ENCODE assay signal across 12 cellular contexts in the genomic region with DNA sequence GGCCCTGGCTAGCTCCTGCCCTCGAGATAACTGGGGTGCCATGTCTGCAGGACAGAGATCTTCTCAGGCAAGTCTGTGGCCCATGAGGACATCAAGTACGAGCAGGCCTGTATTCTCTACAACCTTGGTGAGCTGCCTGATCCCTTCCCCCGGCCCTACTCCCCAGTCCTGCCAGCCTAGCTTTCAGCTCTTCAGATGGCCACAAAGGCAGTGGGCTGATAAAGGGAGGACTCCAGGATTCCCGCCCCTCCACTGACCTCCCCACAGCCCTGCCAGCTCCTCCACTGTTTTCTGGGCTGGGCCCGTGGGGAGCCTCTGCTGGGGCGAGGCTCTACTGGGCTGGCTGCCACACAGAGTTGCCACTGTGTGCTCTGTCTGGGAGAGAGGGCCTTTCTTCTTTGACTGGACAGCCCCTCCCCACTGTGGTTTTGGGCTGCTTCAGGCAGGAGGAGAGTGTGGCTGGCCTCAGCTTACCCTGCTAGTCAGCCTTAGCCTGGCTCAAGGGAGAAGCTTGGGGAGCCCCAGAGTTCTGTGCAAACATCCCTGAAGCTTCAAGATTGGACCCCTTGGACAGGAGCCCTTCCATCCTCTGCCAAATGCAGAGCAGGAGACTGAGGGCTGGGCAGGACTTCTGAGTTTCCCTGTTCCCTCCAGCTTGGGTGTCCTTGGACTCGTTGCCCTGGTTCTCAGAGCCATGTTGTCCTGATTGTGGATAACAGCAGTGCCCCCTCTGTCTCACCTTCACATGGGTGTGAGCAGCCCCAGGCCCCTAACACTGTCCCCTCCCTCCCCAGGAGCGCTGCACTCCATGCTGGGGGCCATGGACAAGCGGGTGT. TPM values are rescaled to one million over a fixed set of nuclear protein-coding genes. Genes with fewer than 3 reads are reported as not detected.
DNase-seq lines count a peak whose midpoint lies in the region; ATAC-seq, FAIRE-seq and TF ChIP-seq lines count a peak whose summit lies in the region.
"Had no signal": no experiment of that assay in that cellular context is flagged by ENCODE, and none has a peak within 500 bp of the region (broad histone marks: within the 10 kb centered on the region; RNA-seq: fewer than 3 reads in every experiment).

No MANE protein-coding gene starts in this region.

- intact Hi-C loops in ascending aorta (cut with DNase I) (no loop called here), head of caudate nucleus (cut with DNase I) (no loop called here), pancreas (cut with DNase I) (no loop called here)

- peaks cover 0 to 12% of the 10 kb centered on the region in 2 donors for H3K4me1 ChIP-seq in ascending aorta
- H3K4me1 ChIP-seq in pancreas, result peaks cover 4 to 10% (median 6%) of the 10 kb centered on the region in 3 donors

- H3K9me3 ChIP-seq in ascending aorta, result no peaks in the 10 kb centered on the region
- H3K9me3 ChIP-seq in pancreas, result no peaks in the 10 kb centered on the region

- 53 to 65% methylated on average over 7 to 9 of the region's 9 CpGs for WGBS in pancreas, 2 donors

- FAIRE-seq in pancreas (lab: Jason Lieb, UNC), result no peak
- FAIRE-seq: GM18507 had no signal

- TF ChIP-seq CTCF in AG09319 (IDR thresholded peaks at IDR 0.05; ENCODE audit: low read depth, low read length) (no peak), ascending aorta (IDR thresholded peaks at IDR 0.05) (no peak), pancreas (IDR thresholded peaks at IDR 0.05) (no peak)

- no peak overlapping the region for H3K4me3 ChIP-seq in ascending aorta
- H3K4me3 ChIP-seq in pancreas, result no peak overlapping the region

- H3K36me3 ChIP-seq in ascending aorta (peaks cover 45 to 48% of the 10 kb centered on the region in 2 donors), pancreas (peaks cover 5 to 40% (median 14%) of the 10 kb centered on the region in 3 donors)

- peak overlapping the region; percentile 70 to 71 for H3K27ac ChIP-seq in ascending aorta
- H3K27ac ChIP-seq in pancreas, result peak overlapping the region in 1 of 4 donors; percentile 23

- ATAC-seq in pancreas (peak; percentile 15 to 55 (median 52)), HG02623 (IDR thresholded peaks at IDR 0.05; ENCODE audit: unreplicated experiment) (no peak), GM18498 (IDR thresholded peaks at IDR 0.05; ENCODE audit: unreplicated experiment) (no peak)
- ATAC-seq: HCT116 had no signal

- peak; percentile 16 for DNase-seq in AG09319 (ENCODE audit: extremely low read depth, low read depth)
- DNase-seq in ascending aorta (ENCODE audit: low spot score in 2 of 2), result no peak
- DNase-seq in head of caudate nucleus, result peak; percentile 46 to 85 (median 72)
- DNase-seq in pancreas, result peak in 1 of 6 donors; percentile 20
- DNase-seq in GDM1 (lab: John Stamatoyannopoulos, UW), result no peak
- no peak for DNase-seq in activated CD8-positive, alpha-beta memory T cell treated with anti-CD3 and anti-CD28 coated beads for 24 hours
- DNase-seq: central memory CD4-positive, alpha-beta T cell; NCI-H82 had no signal

- H3K27me3 ChIP-seq in ascending aorta, result no peaks in the 10 kb centered on the region
- no peaks in the 10 kb centered on the region for H3K27me3 ChIP-seq in pancreas

RNA-seq across cellular contexts. Expression of gene PTPN23, which starts 24.4 kb away (rescaled TPM):
- 35.2 TPM for total RNA-seq in ascending aorta
- 10 to 100 TPM; 14.2 to 28.4 (median 20.9) TPM for total RNA-seq in pancreas
- polyA plus RNA-seq in pancreas, result 10 to 100 TPM; 20.2 to 40.8 TPM

Comparison
In these comparisons a context has a peak if more than half of its experiments do, and no peak if none do; other contexts are left out.
1. DNase-seq: peak in AG09319 (single experiment) and head of caudate nucleus (42 of 42); none in ascending aorta (0 of 2), GDM1 (single experiment) and activated CD8-positive, alpha-beta memory T cell treated with anti-CD3 and anti-CD28 coated beads for 24 hours (single experiment).
2. ATAC-seq: peak in pancreas (4 of 4); none in HG02623 (single experiment) and GM18498 (single experiment).